In the genomic region with DNA sequence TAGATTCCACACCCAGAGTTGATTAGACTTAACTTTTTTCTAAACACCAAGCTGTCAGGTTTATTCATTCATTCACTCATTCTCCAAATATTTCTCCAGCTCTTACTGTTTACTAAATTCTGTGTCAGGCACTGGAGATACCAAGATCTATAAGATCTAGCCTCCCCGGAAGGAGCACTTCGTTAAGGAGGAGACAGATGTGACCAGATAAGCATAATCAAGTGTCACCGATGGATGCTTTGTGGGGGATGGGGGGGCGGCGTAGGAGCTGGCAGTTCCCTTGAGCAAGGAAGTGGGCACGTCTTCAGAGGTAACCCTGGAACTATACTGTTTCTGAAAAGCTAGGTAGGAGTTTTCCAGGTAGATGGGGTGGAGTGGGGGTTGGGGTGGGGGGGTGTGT, we compare ENCODE assay signal across 25 cellular contexts. TPM values are rescaled to one million over a fixed set of nuclear protein-coding genes. Genes with fewer than 3 reads are reported as not detected.
A peak's percentile ranks its signal among the peaks of the same experiment; 100 is the strongest.
DNase-seq lines count a peak whose midpoint lies in the region; ATAC-seq, FAIRE-seq and TF ChIP-seq lines count a peak whose summit lies in the region.
"Had no signal": no experiment of that assay in that cellular context is flagged by ENCODE, and none has a peak within 500 bp of the region (broad histone marks: within the 10 kb centered on the region; RNA-seq: fewer than 3 reads in every experiment).

No MANE protein-coding gene starts in this region.

- H3K4me3 ChIP-seq in K562: no peak overlapping the region
- no peak overlapping the region for H3K4me3 ChIP-seq in CD4-positive, alpha-beta memory T cell (ENCODE audit: low read length in 2 of 2)
- H3K4me3 ChIP-seq in H7 (ENCODE audit: insufficient read depth, low read depth, low read length): no peak overlapping the region
- H3K4me3 ChIP-seq: esophagus squamous epithelium, gastroesophageal sphincter, GM23248, SJCRH30 had no signal

- intact Hi-C loops in K562 (cut with micrococcal nuclease): loop anchor here (10.0 kb wide), 1 partner anchor 162 kb away; no protein-coding TSS in a partner anchor
- intact Hi-C loops in CD4-positive, alpha-beta memory T cell (cut with micrococcal nuclease): no loop called here

- H3K9ac ChIP-seq in K562 (ENCODE audit: insufficient read depth in 1 of 2, low read depth in 2 of 2, low read length in 2 of 2): peak overlapping the region in 1 of 2 experiments; percentile 28; a peak in 1 of 4 replicates
- H3K9ac ChIP-seq: GM23248 had no signal

- H3K4me3 Mint-ChIP-seq in HFFc6 (no peak overlapping the region), neural crest cell (peak overlapping the region; percentile 71)
- H3K4me3 Mint-ChIP-seq in CD4-positive, alpha-beta memory T cell: peak overlapping the region in 3 of 8 donors; percentile 33 to 50 (median 46)
- H3K4me3 Mint-ChIP-seq: stimulated activated naive CD8-positive, alpha-beta T cell treated with anti-CD3 and anti-CD28 coated beads, Interleukin-15, amount 100 ng/mL, for 72 hours had no signal

- peak; percentile 82 for TF ChIP-seq EP300 in K562 (IDR thresholded peaks at IDR 0.05; ENCODE audit: low read length)

- H3K4me1 Mint-ChIP-seq in HFFc6 (ENCODE audit: low read depth) (peaks cover 37% of the 10 kb centered on the region), neural crest cell (peaks cover 26% of the 10 kb centered on the region)
- H3K4me1 Mint-ChIP-seq in CD4-positive, alpha-beta memory T cell: peaks cover 18 to 48% (median 28%) of the 10 kb centered on the region in 4 donors

- H3K27me3 ChIP-seq in K562 (ENCODE audit: control insufficient read depth in 2 of 2, insufficient read depth in 2 of 2, low read length in 2 of 2) (no peaks in the 10 kb centered on the region), H7 (ENCODE audit: control insufficient read depth, insufficient read depth, low read length) (no peaks in the 10 kb centered on the region)
- H3K27me3 ChIP-seq in CD4-positive, alpha-beta memory T cell (ENCODE audit: insufficient read depth, low read length): no peaks in the 10 kb centered on the region
- H3K27me3 ChIP-seq: brain microvascular endothelial cell, esophagus squamous epithelium, gastroesophageal sphincter, SJCRH30 had no signal

- peaks cover 26 to 33% of the 10 kb centered on the region in 2 experiments; a peak in 4 of 5 replicates for H3K4me1 ChIP-seq in K562 (replicated peaks in 1 of 2; ENCODE audit: control insufficient read depth in 2 of 2, insufficient read depth in 2 of 2, low read length in 2 of 2)
- peaks cover 20% of the 10 kb centered on the region for H3K4me1 ChIP-seq in CD4-positive, alpha-beta memory T cell (ENCODE audit: insufficient read depth, low read length)

- H3K36me3 ChIP-seq in K562 (ENCODE audit: control insufficient read depth, insufficient read depth, low read length): peaks cover 7% of the 10 kb centered on the region; the same call in 2 of the 3 replicates
- peaks cover 3% of the 10 kb centered on the region for H3K36me3 ChIP-seq in CD4-positive, alpha-beta memory T cell (ENCODE audit: insufficient read depth, low read length)
- peaks cover 2% of the 10 kb centered on the region for H3K36me3 ChIP-seq in H7 (replicated peaks; ENCODE audit: control insufficient read depth, insufficient read depth, low read length)
- H3K36me3 ChIP-seq: brain microvascular endothelial cell, esophagus squamous epithelium, gastroesophageal sphincter had no signal

- H3K36me3 Mint-ChIP-seq in HFFc6 (ENCODE audit: low read depth): peaks cover 17% of the 10 kb centered on the region
- peaks cover 7% of the 10 kb centered on the region for H3K36me3 Mint-ChIP-seq in neural crest cell (ENCODE audit: low read depth)
- peaks cover 10 to 17% of the 10 kb centered on the region in 2 donors for H3K36me3 Mint-ChIP-seq in CD4-positive, alpha-beta memory T cell

- CTCF ChIA-PET in K562 (lab: Yijun Ruan, JAX; ENCODE audit: low intra/inter-chr PET ratio): no interaction called here
- CTCF ChIA-PET in CD4-positive, alpha-beta memory T cell (lab: Charles Lee; ENCODE audit: partially characterized antibody): interaction anchor here (1.0 to 2.0 kb wide), 3 partner anchors 10 to 359 kb away, joined by 3 to 8 read pairs (median 8); a partner anchor contains a TSS

- peak overlapping the region; percentile 39; the same call in 1 of the 2 replicates for H3K4me2 ChIP-seq in K562 (ENCODE audit: insufficient read depth, low read length)

- TF ChIP-seq POLR2A in K562 (conservative IDR thresholded peaks at IDR 0.05): no peak

- H3K9me1 ChIP-seq in K562 (ENCODE audit: control insufficient read depth, insufficient read depth, low read length): no peaks in the 10 kb centered on the region

- TF ChIP-seq RAD21 in K562 (CRISPR knock-in tag; conservative IDR thresholded peaks at IDR 0.05 in 1 of 2, IDR thresholded peaks at IDR 0.05 in 1 of 2): no peak

- H4K20me1 ChIP-seq in K562 (replicated peaks; ENCODE audit: control insufficient read depth, insufficient read depth, low read length): no peaks in the 10 kb centered on the region

- H3K27me3 Mint-ChIP-seq in HFFc6 (ENCODE audit: insufficient read depth) (peaks cover 9% of the 10 kb centered on the region), neural crest cell (ENCODE audit: low read depth) (no peaks in the 10 kb centered on the region)
- no peaks in the 10 kb centered on the region for H3K27me3 Mint-ChIP-seq in CD4-positive, alpha-beta memory T cell
- H3K27me3 Mint-ChIP-seq: stimulated activated naive CD8-positive, alpha-beta T cell treated with anti-CD3 and anti-CD28 coated beads, Interleukin-15, amount 100 ng/mL, for 72 hours had no signal

- DNase-seq in HFFc6: no peak
- peak; percentile 42 for DNase-seq in OCI-M1 (lab: John Stamatoyannopoulos, UW)
- peak in 2 of 4 experiments; percentile 29 to 57 for DNase-seq in K562 (ENCODE audit: extremely low read depth in 1 of 4, low spot score in 3 of 4)
- DNase-seq in neural crest cell (ENCODE audit: low read depth, low spot score): no peak
- no peak for DNase-seq in epidermal melanocyte (ENCODE audit: insufficient read length, low spot score)
- DNase-seq in CD4-positive, alpha-beta memory T cell: no peak
- no peak for DNase-seq in H7
- DNase-seq: brain microvascular endothelial cell; COR-L47; effector CD8-positive, alpha-beta T cell; esophagus squamous epithelium; GM23248; hypothalamus; NCI-H446; retina; SJCRH30; stimulated activated CD4-positive, alpha-beta T cell treated with anti-CD3 and anti-CD28 coated beads, Interleukin-4, amount 100 ng/mL, for 24 hours; stimulated activated naive CD8-positive, alpha-beta T cell treated with anti-CD3 and anti-CD28 coated beads, Interleukin-15, amount 100 ng/mL, for 72 hours had no signal

- peak; percentile 71 for FAIRE-seq in K562 (lab: Jason Lieb, UNC)

- no peaks in the 10 kb centered on the region for H3K9me3 ChIP-seq in K562 (replicated peaks; ENCODE audit: control insufficient read depth, insufficient read depth, low read depth, low read length)
- H3K9me3 ChIP-seq in CD4-positive, alpha-beta memory T cell (ENCODE audit: control insufficient read depth in 1 of 2, low read length in 2 of 2): no peaks in the 10 kb centered on the region
- H3K9me3 ChIP-seq: esophagus squamous epithelium, gastroesophageal sphincter, SJCRH30 had no signal

- POLR2A ChIA-PET in K562 (lab: Yijun Ruan, JAX): interaction anchor here (1.2 to 1.3 kb wide), 2 partner anchors 10 to 214 kb away, joined by 3 to 5 read pairs; a partner anchor contains a TSS
- POLR2A ChIA-PET in CD4-positive, alpha-beta memory T cell (lab: Charles Lee; ENCODE audit: partially characterized antibody): interaction anchor here (0.5 to 1.1 kb wide), 3 partner anchors 10 to 292 kb away, joined by 3 to 5 read pairs (median 3); a partner anchor contains a TSS

- WGBS in K562 (ENCODE audit: insufficient coverage, low coverage, missing lambda C conversion rate): 0% methylated on average over 6 of the region's 6 CpGs

- peak overlapping the region; percentile 64; the same call in 1 of the 3 replicates for H3K27ac ChIP-seq in K562 (ENCODE audit: extremely low read depth, low read depth, low read length)
- H3K27ac ChIP-seq in CD4-positive, alpha-beta memory T cell (ENCODE audit: low read depth, low read length): no peak overlapping the region
- H3K27ac ChIP-seq: brain microvascular endothelial cell, gastroesophageal sphincter, GM23248, SJCRH30 had no signal

- peaks cover 20% of the 10 kb centered on the region for H3K79me2 ChIP-seq in K562 (ENCODE audit: control insufficient read depth, insufficient read depth, low read length)

- peak overlapping the region; percentile 38; the same call in 1 of the 2 replicates for H2AFZ ChIP-seq in K562 (ENCODE audit: low read depth, low read length)
- H2AFZ ChIP-seq: GM23248 had no signal

- H3K27ac Mint-ChIP-seq in HFFc6: peak overlapping the region; percentile 49
- H3K27ac Mint-ChIP-seq in neural crest cell (ENCODE audit: unreplicated experiment): no peak overlapping the region
- H3K27ac Mint-ChIP-seq in CD4-positive, alpha-beta memory T cell: peak overlapping the region in 2 of 7 donors; percentile 75 to 89

- TF ChIP-seq CTCF in HFFc6 (IDR thresholded peaks at IDR 0.05) (no peak), K562 (IDR thresholded peaks at IDR 0.05 in 2 of 3, conservative IDR thresholded peaks at IDR 0.05 in 1 of 3; ENCODE audit: insufficient read depth in 2 of 3, low read depth in 1 of 3, low read length in 3 of 3) (no peak), neural crest cell (conservative IDR thresholded peaks at IDR 0.05) (no peak)

- H3K9me3 Mint-ChIP-seq in HFFc6: no peaks in the 10 kb centered on the region; the same call in 1 of the 2 replicates
- H3K9me3 Mint-ChIP-seq in neural crest cell: no peaks in the 10 kb centered on the region
- peaks cover 0 to 7% (median 0%) of the 10 kb centered on the region in 8 donors for H3K9me3 Mint-ChIP-seq in CD4-positive, alpha-beta memory T cell
- H3K9me3 Mint-ChIP-seq: stimulated activated naive CD8-positive, alpha-beta T cell treated with anti-CD3 and anti-CD28 coated beads, Interleukin-15, amount 100 ng/mL, for 72 hours had no signal

- no TSS peak for BruUV-seq in K562 (replicated peaks; lab: Mats Ljungman, UMichigan)

- in situ Hi-C loops in K562 (cut with MboI): loop anchor here (25.0 kb wide), 1 partner anchor 1150 kb away; no protein-coding TSS in a partner anchor

- ATAC-seq in K562 (no peak), GM18907 (IDR thresholded peaks at IDR 0.05; ENCODE audit: unreplicated experiment) (no peak)
- ATAC-seq: activated CD4-positive, CD25-positive, alpha-beta regulatory T cell treated with anti-CD3 and anti-CD28 coated beads, Interleukin-2, amount 50 U/mL, for 24 hours; gastroesophageal sphincter; Panc1; stimulated activated naive CD8-positive, alpha-beta T cell treated with anti-CD3 and anti-CD28 coated beads, Interleukin-15, amount 100 ng/mL, for 72 hours had no signal

RNA-seq across cellular contexts. Expression of a gene that starts 3.8 kb away (rescaled TPM):
- total RNA-seq in HFFc6 (2021; fragmentation: NEBNext Ultra II Directional; extraction: Animal tissue kit (Norgen Biotek cat#: 25700)): 1,000 to 10,000 TPM; 1,301 to 1,432 (median 1,370) TPM
- total RNA-seq in K562 (2011; cell fraction: chromatin; rRNA removed; ENCODE audit: low replicate concordance): 244 and 334 TPM in 2 replicates
- total RNA-seq in K562 (2011; cell fraction: nucleolus; rRNA removed): 298 and 337 TPM in 2 replicates
- total RNA-seq in K562 (2011; cell fraction: nucleoplasm; rRNA removed): 567 and 1,126 TPM in 2 replicates
- total RNA-seq in K562 (2014; rRNA removed): 1,785 and 2,781 TPM in 2 replicates
- 3,633 and 3,959 TPM in 2 replicates for total RNA-seq in K562 (2014; rRNA removed; fragmentation: Illumina TruSeq; extraction: Trizol)
- total RNA-seq in K562 (2015; rRNA removed; fragmentation: Illumina TruSeq; extraction: Trizol): 2,809 and 2,904 TPM in 2 replicates
- total RNA-seq in K562 (2021): 1,474 and 1,702 TPM in 2 replicates
- 3,982 and 4,074 TPM in 2 replicates for polyA plus RNA-seq in K562 (2011; rRNA removed)
- polyA plus RNA-seq in K562 (2011; cell fraction: cytosol; rRNA removed): 925 and 2,470 TPM in 2 replicates
- polyA plus RNA-seq in K562 (2011; cell fraction: nucleus; rRNA removed): 415 and 1,025 TPM in 2 replicates
- 3,098 and 3,525 TPM in 2 replicates for polyA plus RNA-seq in K562 (2012)
- 3,435 and 3,978 TPM in 2 replicates for polyA plus RNA-seq in K562 (2014; fragmentation: Illumina TruSeq; extraction: Trizol)
- 1,000 to 10,000 TPM; 1,706 to 1,892 TPM for polyA plus RNA-seq in K562 (2014; fragmentation: Nextera tagmentation; extraction: Ambion mirVana)
- polyA plus RNA-seq in K562 (2014; rRNA removed): 3,525 and 3,633 TPM in 2 replicates
- 2,832 and 3,117 TPM in 2 replicates for polyA minus RNA-seq in K562 (2011; rRNA and poly(A)+ RNA removed)
- polyA minus RNA-seq in K562 (2011; cell fraction: cytosol; rRNA and poly(A)+ RNA removed): 387 and 436 TPM in 2 replicates
- polyA minus RNA-seq in K562 (2011; cell fraction: nucleus; rRNA and poly(A)+ RNA removed): 92.8 and 251 TPM in 2 replicates
- 1,793 and 1,885 TPM in 2 replicates for total RNA-seq in neural crest cell
- total RNA-seq in CD4-positive, alpha-beta memory T cell: 1,000 to 10,000 TPM; 2,761 to 2,878 TPM
- polyA plus RNA-seq in CD4-positive, alpha-beta memory T cell: 1,000 to 10,000 TPM; 1,274 to 1,731 TPM
- total RNA-seq in H7 (2014; rRNA removed; shearing (Covaris generic)): 1,833 and 2,305 TPM in 2 replicates

RNA-seq across cellular contexts. Expression of a gene that starts 10.8 kb away (rescaled TPM):
- total RNA-seq in HFFc6 (2021; fragmentation: NEBNext Ultra II Directional; extraction: Animal tissue kit (Norgen Biotek cat#: 25700)): not detected
- total RNA-seq in K562 (2011; cell fraction: chromatin; rRNA removed; ENCODE audit: low replicate concordance): not detected in 2 replicates
- total RNA-seq in K562 (2011; cell fraction: nucleolus; rRNA removed): not detected in 2 replicates
- not detected in 2 replicates for total RNA-seq in K562 (2011; cell fraction: nucleoplasm; rRNA removed)
- 0.08 TPM in 1 of 2 replicates, not detected in the other for total RNA-seq in K562 (2014; rRNA removed)
- 0.06 TPM in 1 of 2 replicates, not detected in the other for total RNA-seq in K562 (2014; rRNA removed; fragmentation: Illumina TruSeq; extraction: Trizol)
- total RNA-seq in K562 (2015; rRNA removed; fragmentation: Illumina TruSeq; extraction: Trizol): not detected in 2 replicates
- total RNA-seq in K562 (2021): not detected in 2 replicates
- not detected in 2 replicates for polyA plus RNA-seq in K562 (2011; rRNA removed)
- polyA plus RNA-seq in K562 (2011; cell fraction: cytosol; rRNA removed): not detected in 2 replicates
- not detected in 2 replicates for polyA plus RNA-seq in K562 (2011; cell fraction: nucleus; rRNA removed)
- polyA plus RNA-seq in K562 (2012): 0.03 and 0.04 TPM in 2 replicates
- polyA plus RNA-seq in K562 (2014; fragmentation: Illumina TruSeq; extraction: Trizol): not detected in 2 replicates
- polyA plus RNA-seq in K562 (2014; fragmentation: Nextera tagmentation; extraction: Ambion mirVana): not detected
- polyA plus RNA-seq in K562 (2014; rRNA removed): not detected in 2 replicates
- not detected in 2 replicates for polyA minus RNA-seq in K562 (2011; rRNA and poly(A)+ RNA removed)
- polyA minus RNA-seq in K562 (2011; cell fraction: cytosol; rRNA and poly(A)+ RNA removed): not detected in 2 replicates
- not detected in 2 replicates for polyA minus RNA-seq in K562 (2011; cell fraction: nucleus; rRNA and poly(A)+ RNA removed)
- total RNA-seq in neural crest cell: not detected in 2 replicates
- under 1 TPM; 0.15 to 0.17 TPM for total RNA-seq in CD4-positive, alpha-beta memory T cell
- under 1 TPM; 0.08 to 0.14 TPM for polyA plus RNA-seq in CD4-positive, alpha-beta memory T cell
- not detected in 2 replicates for total RNA-seq in H7 (2014; rRNA removed; shearing (Covaris generic))
- total RNA-seq: GM23248, liver, mucosa of gallbladder, omental fat pad, SJCRH30 had no signal
- polyA plus RNA-seq: GM23248, liver had no signal

RNA-seq across cellular contexts. Expression of a gene that starts 47.2 kb away (rescaled TPM):
- not detected for total RNA-seq in HFFc6 (2021; fragmentation: NEBNext Ultra II Directional; extraction: Animal tissue kit (Norgen Biotek cat#: 25700))
- not detected in 2 replicates for total RNA-seq in K562 (2011; cell fraction: chromatin; rRNA removed; ENCODE audit: low replicate concordance)
- not detected in 2 replicates for total RNA-seq in K562 (2011; cell fraction: nucleolus; rRNA removed)
- not detected in 2 replicates for total RNA-seq in K562 (2011; cell fraction: nucleoplasm; rRNA removed)
- total RNA-seq in K562 (2014; rRNA removed): not detected in 2 replicates
- total RNA-seq in K562 (2014; rRNA removed; fragmentation: Illumina TruSeq; extraction: Trizol): not detected in 2 replicates
- total RNA-seq in K562 (2015; rRNA removed; fragmentation: Illumina TruSeq; extraction: Trizol): not detected in 2 replicates
- total RNA-seq in K562 (2021): not detected in 2 replicates
- polyA plus RNA-seq in K562 (2011; rRNA removed): not detected in 2 replicates
- not detected in 2 replicates for polyA plus RNA-seq in K562 (2011; cell fraction: cytosol; rRNA removed)
- polyA plus RNA-seq in K562 (2011; cell fraction: nucleus; rRNA removed): not detected in 2 replicates
- polyA plus RNA-seq in K562 (2012): not detected in 2 replicates
- not detected in 2 replicates for polyA plus RNA-seq in K562 (2014; fragmentation: Illumina TruSeq; extraction: Trizol)
- polyA plus RNA-seq in K562 (2014; fragmentation: Nextera tagmentation; extraction: Ambion mirVana): not detected
- not detected in 2 replicates for polyA plus RNA-seq in K562 (2014; rRNA removed)
- not detected in 2 replicates for polyA minus RNA-seq in K562 (2011; rRNA and poly(A)+ RNA removed)
- not detected in 2 replicates for polyA minus RNA-seq in K562 (2011; cell fraction: cytosol; rRNA and poly(A)+ RNA removed)
- polyA minus RNA-seq in K562 (2011; cell fraction: nucleus; rRNA and poly(A)+ RNA removed): not detected in 2 replicates
- total RNA-seq in neural crest cell: not detected in 2 replicates
- not detected for total RNA-seq in CD4-positive, alpha-beta memory T cell
- not detected for polyA plus RNA-seq in CD4-positive, alpha-beta memory T cell
- total RNA-seq in H7 (2014; rRNA removed; shearing (Covaris generic)): not detected in 2 replicates
- total RNA-seq: esophagus squamous epithelium, gastroesophageal sphincter, GM23248, liver, mucosa of gallbladder, omental fat pad, SJCRH30 had no signal
- polyA plus RNA-seq: GM23248, liver had no signal

RNA-seq across cellular contexts. Expression of a gene that starts 48.8 kb away (rescaled TPM):
- 10 to 100 TPM; 65.4 to 79.1 (median 69.2) TPM for total RNA-seq in HFFc6 (2021; fragmentation: NEBNext Ultra II Directional; extraction: Animal tissue kit (Norgen Biotek cat#: 25700))
- 67.3 and 150 TPM in 2 replicates for total RNA-seq in K562 (2011; cell fraction: chromatin; rRNA removed; ENCODE audit: low replicate concordance)
- 50.3 and 51.5 TPM in 2 replicates for total RNA-seq in K562 (2011; cell fraction: nucleolus; rRNA removed)
- 71.7 and 72.9 TPM in 2 replicates for total RNA-seq in K562 (2011; cell fraction: nucleoplasm; rRNA removed)
- 17.3 and 19.0 TPM in 2 replicates for total RNA-seq in K562 (2014; rRNA removed)
- total RNA-seq in K562 (2014; rRNA removed; fragmentation: Illumina TruSeq; extraction: Trizol): 21.1 and 25.3 TPM in 2 replicates
- total RNA-seq in K562 (2015; rRNA removed; fragmentation: Illumina TruSeq; extraction: Trizol): 22.7 and 23.7 TPM in 2 replicates
- 23.5 and 26.6 TPM in 2 replicates for total RNA-seq in K562 (2021)
- polyA plus RNA-seq in K562 (2011; rRNA removed): 29.1 and 30.5 TPM in 2 replicates
- polyA plus RNA-seq in K562 (2011; cell fraction: cytosol; rRNA removed): 29.5 and 36.3 TPM in 2 replicates
- 70.1 and 75.1 TPM in 2 replicates for polyA plus RNA-seq in K562 (2011; cell fraction: nucleus; rRNA removed)
- 19.6 and 20.6 TPM in 2 replicates for polyA plus RNA-seq in K562 (2012)
- polyA plus RNA-seq in K562 (2014; fragmentation: Illumina TruSeq; extraction: Trizol): 26.9 and 28.6 TPM in 2 replicates
- polyA plus RNA-seq in K562 (2014; fragmentation: Nextera tagmentation; extraction: Ambion mirVana): 1 to 10 TPM in 1 of 2 experiments, under 1 TPM in 1; 0.86 to 2.0 TPM
- 29.2 and 38.7 TPM in 2 replicates for polyA plus RNA-seq in K562 (2014; rRNA removed)
- polyA minus RNA-seq in K562 (2011; rRNA and poly(A)+ RNA removed): 29.0 and 31.7 TPM in 2 replicates
- polyA minus RNA-seq in K562 (2011; cell fraction: cytosol; rRNA and poly(A)+ RNA removed): 10.7 and 14.2 TPM in 2 replicates
- 28.3 and 50.1 TPM in 2 replicates for polyA minus RNA-seq in K562 (2011; cell fraction: nucleus; rRNA and poly(A)+ RNA removed)
- total RNA-seq in neural crest cell: 34.1 and 34.3 TPM in 2 replicates
- total RNA-seq in CD4-positive, alpha-beta memory T cell: 100 to 1,000 TPM; 115 to 120 TPM
- polyA plus RNA-seq in CD4-positive, alpha-beta memory T cell: 10 to 100 TPM; 52.9 to 66.5 TPM
- total RNA-seq in H7 (2014; rRNA removed; shearing (Covaris generic)): 18.6 and 32.8 TPM in 2 replicates
